15 cellular contexts compared by ENCODE assay signal in the genomic region with DNA sequence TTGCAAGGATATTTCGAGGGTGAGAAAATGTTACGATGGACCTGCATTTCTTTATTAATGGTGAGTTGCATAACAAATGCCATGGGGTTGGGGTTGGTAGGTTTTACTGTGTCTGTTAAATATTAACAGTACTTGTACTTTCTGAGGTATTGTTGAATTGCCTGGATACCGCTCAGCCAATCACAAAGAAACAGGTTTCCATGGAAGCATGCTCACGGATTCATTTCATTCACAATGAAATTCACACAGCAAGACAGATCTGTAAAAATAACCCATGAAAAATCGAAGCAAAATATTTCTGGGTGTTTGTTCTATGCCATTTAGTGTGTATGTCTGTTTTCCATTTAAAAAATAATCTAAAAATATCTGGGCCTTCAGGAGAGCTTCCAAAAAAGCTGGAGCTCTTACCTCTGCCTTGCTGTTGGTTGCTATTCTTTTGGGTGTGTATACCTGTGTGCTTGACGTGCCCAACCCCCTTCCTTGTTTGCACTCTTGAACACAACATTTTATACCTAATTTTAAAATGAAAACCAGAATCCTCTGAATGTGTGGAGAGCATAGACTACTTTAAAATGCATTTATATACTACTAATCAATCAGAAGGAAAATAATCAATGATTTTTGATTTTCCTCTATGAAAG.
DNase-seq lines count a peak whose midpoint lies in the region; TF ChIP-seq lines count a peak whose summit lies in the region.
"Had no signal": no experiment of that assay in that cellular context is flagged by ENCODE, and none has a peak within 500 bp of the region (broad histone marks: within the 10 kb centered on the region; RNA-seq: fewer than 3 reads in every experiment).

No MANE protein-coding gene starts in this region.

- peaks cover 2% of the 10 kb centered on the region for H3K36me3 Mint-ChIP-seq in activated naive CD8-positive, alpha-beta T cell treated with anti-CD3 and anti-CD28 coated beads for 36 hours

- H3K36me3 ChIP-seq in hepatocyte (replicated peaks; ENCODE audit: insufficient read depth, low read depth) (no peaks in the 10 kb centered on the region), neuron (ENCODE audit: insufficient read depth, low read length) (no peaks in the 10 kb centered on the region)
- H3K36me3 ChIP-seq: Peyer's patch, thyroid gland had no signal

- WGBS in hepatocyte (ENCODE audit: low lambda C conversion rate, missing lambda C conversion rate): 44% methylated on average over 6 of the region's 6 CpGs

- H3K79me2 ChIP-seq in hepatocyte: no peaks in the 10 kb centered on the region

- H3K4me3 Mint-ChIP-seq in activated naive CD8-positive, alpha-beta T cell treated with anti-CD3 and anti-CD28 coated beads for 36 hours: no peak overlapping the region
- H3K4me3 Mint-ChIP-seq: activated B cell treated with CpG ODN at 0.5 μM for 24 hours; activated CD8-positive, alpha-beta memory T cell treated with anti-CD3 and anti-CD28 coated beads, Interleukin-2, amount 10 ng/mL, durations not matched to agents 7 days and 5 days had no signal

- no peaks in the 10 kb centered on the region for H3K9me2 ChIP-seq in hepatocyte (replicated peaks; ENCODE audit: insufficient read depth)

- peaks cover 16% of the 10 kb centered on the region for H3K4me1 ChIP-seq in hepatocyte (ENCODE audit: insufficient read depth)
- H3K4me1 ChIP-seq in neuron (ENCODE audit: insufficient read depth, low read length): peaks cover 27% of the 10 kb centered on the region
- H3K4me1 ChIP-seq: Peyer's patch had no signal

- TF ChIP-seq CTCF in hepatocyte (IDR thresholded peaks at IDR 0.05; ENCODE audit: poor library complexity): no peak

- peak overlapping the region; percentile 44 for H3K4me2 ChIP-seq in hepatocyte

- H4K20me1 ChIP-seq in hepatocyte (ENCODE audit: insufficient read depth, poor library complexity, severe bottlenecking): no peaks in the 10 kb centered on the region

- H3K4me3 ChIP-seq in hepatocyte (no peak overlapping the region), neuron (ENCODE audit: low read length) (peak overlapping the region; percentile 21)
- H3K4me3 ChIP-seq: Peyer's patch, thyroid gland had no signal

- no peak overlapping the region for H3K27ac Mint-ChIP-seq in activated naive CD8-positive, alpha-beta T cell treated with anti-CD3 and anti-CD28 coated beads for 36 hours
- H3K27ac Mint-ChIP-seq: activated B cell treated with CpG ODN at 0.5 μM for 24 hours; activated CD8-positive, alpha-beta memory T cell treated with anti-CD3 and anti-CD28 coated beads, Interleukin-2, amount 10 ng/mL, durations not matched to agents 7 days and 5 days had no signal

- no peak overlapping the region for H2AFZ ChIP-seq in hepatocyte
- H2AFZ ChIP-seq in neuron (ENCODE audit: low read depth, low read length): peak overlapping the region; percentile 67

- H3K27me3 ChIP-seq in hepatocyte: no peaks in the 10 kb centered on the region
- H3K27me3 ChIP-seq in neuron (ENCODE audit: insufficient read depth, low read length): no peaks in the 10 kb centered on the region
- H3K27me3 ChIP-seq: Peyer's patch, thyroid gland had no signal

- DNase-seq in DMS53 treated with DMSO at 0.1 percent for 48 hours (lab: John Stamatoyannopoulos, UW; ENCODE audit: unreplicated experiment) (peak; percentile 74), NCI-H748 (lab: John Stamatoyannopoulos, UW; ENCODE audit: unreplicated experiment) (peak; percentile 82), hepatocyte (ENCODE audit: low spot score) (peak; percentile 47), Kasumi-1 (lab: John Stamatoyannopoulos, UW) (no peak), COLO829 (ENCODE audit: low spot score) (no peak), AG20443 (ENCODE audit: low spot score) (no peak)
- no peak for DNase-seq in activated naive CD8-positive, alpha-beta T cell treated with anti-CD3 and anti-CD28 coated beads for 36 hours
- DNase-seq: activated B cell treated with CpG ODN at 0.5 μM for 24 hours; activated CD8-positive, alpha-beta memory T cell treated with anti-CD3 and anti-CD28 coated beads, Interleukin-2, amount 10 ng/mL, durations not matched to agents 7 days and 5 days; MV-4-11; NCI-H524; Peyer's patch; retina; thyroid gland had no signal

- peaks cover 31% of the 10 kb centered on the region for H3K4me1 Mint-ChIP-seq in activated naive CD8-positive, alpha-beta T cell treated with anti-CD3 and anti-CD28 coated beads for 36 hours

- H3K27ac ChIP-seq in hepatocyte: peak overlapping the region; percentile 33
- H3K27ac ChIP-seq: Peyer's patch, thyroid gland had no signal

- H3K27me3 Mint-ChIP-seq in activated naive CD8-positive, alpha-beta T cell treated with anti-CD3 and anti-CD28 coated beads for 36 hours: no peaks in the 10 kb centered on the region
- H3K27me3 Mint-ChIP-seq: activated B cell treated with CpG ODN at 0.5 μM for 24 hours; activated CD8-positive, alpha-beta memory T cell treated with anti-CD3 and anti-CD28 coated beads, Interleukin-2, amount 10 ng/mL, durations not matched to agents 7 days and 5 days had no signal

- H3K9me3 Mint-ChIP-seq in activated naive CD8-positive, alpha-beta T cell treated with anti-CD3 and anti-CD28 coated beads for 36 hours: peaks cover 5% of the 10 kb centered on the region
- H3K9me3 Mint-ChIP-seq: activated B cell treated with CpG ODN at 0.5 μM for 24 hours had no signal

- H3K9me3 ChIP-seq in hepatocyte (ENCODE audit: low read depth) (no peaks in the 10 kb centered on the region), neuron (ENCODE audit: low read length) (no peaks in the 10 kb centered on the region)
- H3K9me3 ChIP-seq: Peyer's patch, thyroid gland had no signal

Comparison
In these comparisons a context has a peak if more than half of its experiments do, and no peak if none do; other contexts are left out.
1. DNase-seq: peak in DMS53 treated with DMSO at 0.1 percent for 48 hours (single experiment), NCI-H748 (single experiment) and hepatocyte (single experiment); none in Kasumi-1 (0 of 2), COLO829 (single experiment), activated naive CD8-positive, alpha-beta T cell treated with anti-CD3 and anti-CD28 coated beads for 36 hours (single experiment) and AG20443 (single experiment).